Comparison of ENCODE assay signal across 25 cellular contexts in the genomic region with DNA sequence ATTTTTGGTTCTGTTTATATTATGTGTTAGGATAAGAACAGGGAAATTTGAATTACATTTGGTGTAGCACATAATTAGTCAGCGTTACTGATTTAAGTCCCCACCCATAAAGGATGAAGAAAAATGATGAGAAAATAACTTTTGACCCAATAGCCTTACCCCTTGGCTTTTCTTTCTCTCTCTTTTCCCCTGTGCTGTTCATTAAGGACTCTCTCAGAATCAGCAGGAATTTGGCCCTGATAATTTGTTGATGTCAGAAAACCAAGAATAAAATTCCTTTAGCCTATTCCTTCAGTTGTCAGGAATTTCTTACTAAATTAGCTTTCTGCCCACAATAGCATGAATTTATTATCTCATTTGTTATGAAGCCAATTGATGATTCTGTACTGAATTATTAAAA. TPM values are rescaled to one million over a fixed set of nuclear protein-coding genes. Genes with fewer than 3 reads are reported as not detected.
DNase-seq lines count a peak whose midpoint lies in the region; ATAC-seq and TF ChIP-seq lines count a peak whose summit lies in the region.
"Had no signal": no experiment of that assay in that cellular context is flagged by ENCODE, and none has a peak within 500 bp of the region (broad histone marks: within the 10 kb centered on the region; RNA-seq: fewer than 3 reads in every experiment).

No MANE protein-coding gene starts in this region.

- no peaks in the 10 kb centered on the region for H4K20me1 ChIP-seq in mammary epithelial cell (ENCODE audit: insufficient read depth, low read length)
- H4K20me1 ChIP-seq: BLaER1 had no signal

- H3K27ac ChIP-seq in breast epithelium (peak overlapping the region; percentile 59 to 65), mammary epithelial cell (ENCODE audit: insufficient read depth, low read depth, low read length) (no peak overlapping the region), brain microvascular endothelial cell (peak overlapping the region; percentile 18), heart left ventricle (peak overlapping the region in 10 of 12 donors; percentile 29 to 67 (median 56)), tibial nerve (peak overlapping the region in 3 of 4 donors; percentile 13 to 64 (median 59))
- H3K27ac ChIP-seq: ascending aorta, colonic mucosa had no signal

- no peaks in the 10 kb centered on the region for H3K27me3 Mint-ChIP-seq in stimulated activated naive CD8-positive, alpha-beta T cell treated with anti-CD3 and anti-CD28 coated beads, Interleukin-15, amount 100 ng/mL, for 72 hours
- H3K27me3 Mint-ChIP-seq: activated T-cell treated with anti-CD3 and anti-CD28 coated beads, Interleukin-2, amount 50 U/mL, for 24 hours had no signal

- intact Hi-C loops in breast epithelium (cut with DNase I; ENCODE audit: low total_unique reads) (no loop called here), mammary epithelial cell (cut with micrococcal nuclease) (no loop called here), heart left ventricle (cut with DNase I) (loop anchor here in 1 of 10 donors (10.0 kb wide), 1 partner anchor 94 kb away; no protein-coding TSS in a partner anchor)

- dilution Hi-C loops in mammary epithelial cell (cut with HindIII; ENCODE audit: low sequenced_read_pairs), result loop anchor here (5.0 kb wide), 1 partner anchor 37 kb away; no protein-coding TSS in a partner anchor

- no peak for TF ChIP-seq POLR2A in breast epithelium (IDR thresholded peaks at IDR 0.05)
- no peak for TF ChIP-seq POLR2A in heart left ventricle (IDR thresholded peaks at IDR 0.05)
- TF ChIP-seq POLR2A in tibial nerve (IDR thresholded peaks at IDR 0.05), result no peak

- H3K27me3 ChIP-seq in breast epithelium, result no peaks in the 10 kb centered on the region
- no peaks in the 10 kb centered on the region for H3K27me3 ChIP-seq in mammary epithelial cell (ENCODE audit: insufficient read depth, low read length)
- no peaks in the 10 kb centered on the region for H3K27me3 ChIP-seq in brain microvascular endothelial cell (replicated peaks)
- H3K27me3 ChIP-seq in heart left ventricle, result no peaks in the 10 kb centered on the region
- H3K27me3 ChIP-seq in tibial nerve, result no peaks in the 10 kb centered on the region
- H3K27me3 ChIP-seq: ascending aorta, BLaER1, colonic mucosa, Peyer's patch had no signal

- no peaks in the 10 kb centered on the region for H3K79me2 ChIP-seq in mammary epithelial cell (ENCODE audit: insufficient read depth, low read length)

- H2AFZ ChIP-seq in mammary epithelial cell (ENCODE audit: low read depth, low read length), result no peak overlapping the region

- no TSS peak for BruUV-seq in mammary epithelial cell (replicated peaks; lab: Mats Ljungman, UMichigan)

- DNase-seq in breast epithelium (ENCODE audit: low spot score in 2 of 2) (no peak), mammary epithelial cell (no peak), brain microvascular endothelial cell (no peak), heart left ventricle (no peak), tibial nerve (ENCODE audit: low spot score in 2 of 2) (no peak)
- no peak for DNase-seq in activated CD8-positive, alpha-beta memory T cell treated with anti-CD3 and anti-CD28 coated beads, Interleukin-2, amount 50 U/mL, for 4 hours
- DNase-seq in stimulated activated naive CD8-positive, alpha-beta T cell treated with anti-CD3 and anti-CD28 coated beads, Interleukin-15, amount 100 ng/mL, for 72 hours, result no peak
- DNase-seq: 8988T; activated B cell treated with CpG ODN at 0.5 μM for 24 hours; activated CD8-positive, alpha-beta T cell treated with anti-CD3 and anti-CD28 coated beads, Interleukin-2, amount 10 ng/mL, durations not matched to agents 7 days and 5 days; activated naive CD4-positive, alpha-beta T cell treated with anti-CD3 and anti-CD28 coated beads, Interleukin-2, amount 50 U/mL, for 16 hours; activated T-cell treated with anti-CD3 and anti-CD28 coated beads, Interleukin-2, amount 50 U/mL, for 24 hours; colonic mucosa; Karpas-422; left colon; NCI-H1092; NCI-H510A; Peyer's patch; stimulated activated CD4-positive, alpha-beta T cell treated with anti-CD3 and anti-CD28 coated beads, Interleukin-4, amount 100 ng/mL, for 1 hour; stimulated activated naive CD8-positive, alpha-beta T cell treated with anti-CD3 and anti-CD28 coated beads, Interleukin-15, Interleukin-2, amounts not matched to agents 100 U/mL and 50 U/mL, for 24 hours; T-helper 9 cell had no signal

- H3K4me1 ChIP-seq in breast epithelium (peaks cover 0 to 12% of the 10 kb centered on the region in 2 donors), mammary epithelial cell (ENCODE audit: insufficient read depth, low read length) (no peaks in the 10 kb centered on the region), heart left ventricle (peaks cover 0 to 64% (median 33%) of the 10 kb centered on the region in 12 donors), tibial nerve (peaks cover 0 to 57% (median 12%) of the 10 kb centered on the region in 4 donors)
- H3K4me1 ChIP-seq: colonic mucosa had no signal

- H3K9me3 Mint-ChIP-seq in stimulated activated naive CD8-positive, alpha-beta T cell treated with anti-CD3 and anti-CD28 coated beads, Interleukin-15, amount 100 ng/mL, for 72 hours, result no peaks in the 10 kb centered on the region
- H3K9me3 Mint-ChIP-seq: activated B cell treated with CpG ODN at 0.5 μM for 24 hours; activated T-cell treated with anti-CD3 and anti-CD28 coated beads, Interleukin-2, amount 50 U/mL, for 24 hours had no signal

- TF ChIP-seq EP300 in tibial nerve (IDR thresholded peaks at IDR 0.05), result no peak

- peak in 2 of 4 donors; percentile 20 to 31 for ATAC-seq in heart left ventricle
- ATAC-seq in GM19397 (IDR thresholded peaks at IDR 0.05; ENCODE audit: unreplicated experiment), result no peak
- ATAC-seq in stimulated activated naive CD8-positive, alpha-beta T cell treated with anti-CD3 and anti-CD28 coated beads, Interleukin-15, amount 100 ng/mL, for 72 hours, result no peak
- ATAC-seq: activated CD8-positive, alpha-beta T cell treated with anti-CD3 and anti-CD28 coated beads, Interleukin-2, amount 10 ng/mL, durations not matched to agents 7 days and 5 days; HCT116; left colon had no signal

- peaks cover 34% of the 10 kb centered on the region for H3K4me1 Mint-ChIP-seq in stimulated activated naive CD8-positive, alpha-beta T cell treated with anti-CD3 and anti-CD28 coated beads, Interleukin-15, amount 100 ng/mL, for 72 hours
- H3K4me1 Mint-ChIP-seq: activated B cell treated with CpG ODN at 0.5 μM for 24 hours had no signal

- no peaks in the 10 kb centered on the region for H3K36me3 ChIP-seq in breast epithelium
- no peaks in the 10 kb centered on the region for H3K36me3 ChIP-seq in mammary epithelial cell (ENCODE audit: insufficient read depth, low read length)
- H3K36me3 ChIP-seq in brain microvascular endothelial cell (replicated peaks), result no peaks in the 10 kb centered on the region
- no peaks in the 10 kb centered on the region for H3K36me3 ChIP-seq in heart left ventricle
- no peaks in the 10 kb centered on the region for H3K36me3 ChIP-seq in tibial nerve
- H3K36me3 ChIP-seq: ascending aorta, BLaER1, colonic mucosa, Peyer's patch had no signal

- no peaks in the 10 kb centered on the region for H3K9me3 ChIP-seq in breast epithelium
- no peaks in the 10 kb centered on the region for H3K9me3 ChIP-seq in mammary epithelial cell (replicated peaks; ENCODE audit: insufficient read depth, low read length)
- H3K9me3 ChIP-seq in heart left ventricle, result no peaks in the 10 kb centered on the region
- no peaks in the 10 kb centered on the region for H3K9me3 ChIP-seq in tibial nerve
- H3K9me3 ChIP-seq: ascending aorta, BLaER1, colonic mucosa, Peyer's patch had no signal

- H3K9ac ChIP-seq in mammary epithelial cell (ENCODE audit: insufficient read depth, low read length), result no peak overlapping the region
- H3K9ac ChIP-seq: BLaER1 had no signal

- WGBS in mammary epithelial cell (ENCODE audit: low coverage, missing lambda C conversion rate), result 83% methylated on average over 1 of the region's 1 CpG
- 30 to 49% (median 42%) methylated on average over 1 of the region's 1 CpG for WGBS in heart left ventricle, 4 donors
- 7% methylated on average over 1 of the region's 1 CpG for WGBS in tibial nerve, 2 donors

- TF ChIP-seq CTCF in breast epithelium (IDR thresholded peaks at IDR 0.05), result no peak
- TF ChIP-seq CTCF in mammary epithelial cell (conservative IDR thresholded peaks at IDR 0.05 in 1 of 2, IDR thresholded peaks at IDR 0.05 in 1 of 2; ENCODE audit: extremely low read depth in 1 of 2, insufficient read depth in 1 of 2, low read depth in 1 of 2, low read length in 2 of 2), result no peak
- TF ChIP-seq CTCF in brain microvascular endothelial cell (IDR thresholded peaks at IDR 0.05; ENCODE audit: low read depth, low read length, missing control alignments), result no peak
- no peak for TF ChIP-seq CTCF in heart left ventricle (IDR thresholded peaks at IDR 0.05)
- no peak for TF ChIP-seq CTCF in tibial nerve (IDR thresholded peaks at IDR 0.05)

- in situ Hi-C loops in mammary epithelial cell (cut with MboI; ENCODE audit: low sequenced_read_pairs in 2 of 2) (no loop called here), brain microvascular endothelial cell (cut with HindIII; ENCODE audit: low pct_ligation_motif_present, low sequenced_read_pairs) (no loop called here)

- no peak overlapping the region for H3K4me2 ChIP-seq in mammary epithelial cell (ENCODE audit: insufficient read depth, low read depth, low read length)

- H3K4me3 ChIP-seq in breast epithelium (no peak overlapping the region), mammary epithelial cell (replicated peaks in 1 of 3; ENCODE audit: insufficient read depth in 1 of 3, low read depth in 2 of 3, low read length in 3 of 3) (no peak overlapping the region), brain microvascular endothelial cell (ENCODE audit: low read depth, low read length) (no peak overlapping the region), heart left ventricle (no peak overlapping the region), tibial nerve (no peak overlapping the region)
- H3K4me3 ChIP-seq: ascending aorta, BLaER1, colonic mucosa, Peyer's patch had no signal

- H3K27ac Mint-ChIP-seq in stimulated activated naive CD8-positive, alpha-beta T cell treated with anti-CD3 and anti-CD28 coated beads, Interleukin-15, amount 100 ng/mL, for 72 hours, result no peak overlapping the region
- H3K27ac Mint-ChIP-seq: activated B cell treated with CpG ODN at 0.5 μM for 24 hours; activated CD8-positive, alpha-beta T cell treated with anti-CD3 and anti-CD28 coated beads, Interleukin-2, amount 10 ng/mL, durations not matched to agents 7 days and 5 days had no signal

- no peak overlapping the region for H3K4me3 Mint-ChIP-seq in stimulated activated naive CD8-positive, alpha-beta T cell treated with anti-CD3 and anti-CD28 coated beads, Interleukin-15, amount 100 ng/mL, for 72 hours
- H3K4me3 Mint-ChIP-seq: activated B cell treated with CpG ODN at 0.5 μM for 24 hours; activated CD8-positive, alpha-beta T cell treated with anti-CD3 and anti-CD28 coated beads, Interleukin-2, amount 10 ng/mL, durations not matched to agents 7 days and 5 days; activated T-cell treated with anti-CD3 and anti-CD28 coated beads, Interleukin-2, amount 50 U/mL, for 24 hours had no signal

- CTCF ChIA-PET in mammary epithelial cell (lab: Charles Lee; ENCODE audit: low non-redundant PET), result no interaction called here

RNA-seq across cellular contexts. Expression of gene PLCB1, which starts 18.5 kb away (rescaled TPM):
- total RNA-seq in breast epithelium (100 to 1,000 TPM in 1 of 3 donors, 10 to 100 TPM in 2; 12.2 to 106 (median 30.5) TPM), mammary epithelial cell (1 to 10 TPM in 1 of 2 donors, under 1 TPM in 1; 0.31 to 3.3 TPM), heart left ventricle (10 to 100 TPM in 3 of 9 donors, 1 to 10 TPM in 6; 4.0 to 12.1 (median 8.0) TPM), tibial nerve (10 to 100 TPM; 34.7 to 52.8 (median 39.2) TPM)
- polyA plus RNA-seq in mammary epithelial cell (2.1 TPM), heart left ventricle (1 to 10 TPM; 2.5 to 3.1 TPM)
- not detected for polyA minus RNA-seq in mammary epithelial cell
